21 cellular contexts compared by ENCODE assay signal in genomic region chr22:45546333-45547015, GRCh38. TPM values are rescaled to one million over a fixed set of nuclear protein-coding genes. Genes with fewer than 3 reads are reported as not detected.
"Had no signal": no experiment of that assay in that cellular context is flagged by ENCODE, and none has a peak within 500 bp of the region (broad histone marks: within the 10 kb centered on the region; RNA-seq: fewer than 3 reads in every experiment).

No MANE protein-coding gene starts in this region.

- H3K9me3 ChIP-seq: body of pancreas, neutrophil, thyroid gland had no signal

- H3K27ac Mint-ChIP-seq: activated B cell treated with CpG ODN at 0.5 μM for 24 hours; activated CD4-positive, alpha-beta memory T cell treated with anti-CD3 and anti-CD28 coated beads, Interleukin-2, amount 10 ng/mL, durations not matched to agents 7 days and 5 days; activated CD8-positive, alpha-beta memory T cell treated with anti-CD3 and anti-CD28 coated beads, Interleukin-2, amount 10 ng/mL, durations not matched to agents 7 days and 5 days; activated naive CD8-positive, alpha-beta T cell treated with anti-CD3 and anti-CD28 coated beads, Interleukin-2, amount 10 ng/mL, durations not matched to agents 7 days and 5 days; activated T-helper 17 cell treated with anti-CD3 and anti-CD28 coated beads, Interleukin-2, amount 50 U/mL, for 72 hours; naive thymus-derived CD4-positive, alpha-beta T cell; stimulated activated naive B cell treated with anti-CD40 and anti-IgM and Interleukin-4, amounts not matched to agents 10 μg/mL and 1 μg/mL and 100 μg/mL, for 72 hours had no signal

- FAIRE-seq: frontal cortex had no signal

- ATAC-seq: activated CD8-positive, alpha-beta memory T cell treated with anti-CD3 and anti-CD28 coated beads, Interleukin-2, amount 10 ng/mL, durations not matched to agents 7 days and 5 days; activated T-helper 17 cell treated with anti-CD3 and anti-CD28 coated beads, Interleukin-2, amount 50 U/mL, for 72 hours; body of pancreas; naive thymus-derived CD4-positive, alpha-beta T cell; stimulated activated naive B cell treated with anti-CD40 and anti-IgM and Interleukin-4, amounts not matched to agents 10 μg/mL and 1 μg/mL and 100 μg/mL, for 72 hours had no signal

- H3K36me3 ChIP-seq: neutrophil, thyroid gland had no signal

- H3K36me3 Mint-ChIP-seq: activated CD8-positive, alpha-beta memory T cell treated with anti-CD3 and anti-CD28 coated beads, Interleukin-2, amount 10 ng/mL, durations not matched to agents 7 days and 5 days; activated naive CD8-positive, alpha-beta T cell treated with anti-CD3 and anti-CD28 coated beads, Interleukin-2, amount 10 ng/mL, durations not matched to agents 7 days and 5 days; naive thymus-derived CD4-positive, alpha-beta T cell; stimulated activated naive B cell treated with anti-CD40 and anti-IgM and Interleukin-4, amounts not matched to agents 10 μg/mL and 1 μg/mL and 100 μg/mL, for 72 hours had no signal

- H3K4me1 ChIP-seq: body of pancreas had no signal

- H3K27me3 Mint-ChIP-seq: activated CD4-positive, alpha-beta memory T cell treated with anti-CD3 and anti-CD28 coated beads, Interleukin-2, amount 10 ng/mL, durations not matched to agents 7 days and 5 days; activated naive CD8-positive, alpha-beta T cell treated with anti-CD3 and anti-CD28 coated beads, Interleukin-2, amount 10 ng/mL, durations not matched to agents 7 days and 5 days had no signal

- H3K4me1 Mint-ChIP-seq: activated CD4-positive, alpha-beta memory T cell treated with anti-CD3 and anti-CD28 coated beads, Interleukin-2, amount 10 ng/mL, durations not matched to agents 7 days and 5 days; activated CD8-positive, alpha-beta memory T cell treated with anti-CD3 and anti-CD28 coated beads, Interleukin-2, amount 10 ng/mL, durations not matched to agents 7 days and 5 days; activated naive CD8-positive, alpha-beta T cell treated with anti-CD3 and anti-CD28 coated beads, Interleukin-2, amount 10 ng/mL, durations not matched to agents 7 days and 5 days; activated T-helper 17 cell treated with anti-CD3 and anti-CD28 coated beads, Interleukin-2, amount 50 U/mL, for 72 hours; central memory CD8-positive, alpha-beta T cell; naive thymus-derived CD4-positive, alpha-beta T cell had no signal

- H3K4me3 ChIP-seq: body of pancreas, coronary artery, thyroid gland had no signal

- DNase-seq: activated B cell treated with CpG ODN at 0.5 μM for 24 hours; activated CD4-positive, alpha-beta memory T cell treated with anti-CD3 and anti-CD28 coated beads, Interleukin-2, amount 10 ng/mL, durations not matched to agents 7 days and 5 days; activated CD4-positive, alpha-beta T cell treated with anti-CD3 and anti-CD28 coated beads for 4 hours; activated CD8-positive, alpha-beta memory T cell treated with anti-CD3 and anti-CD28 coated beads, Interleukin-2, amount 10 ng/mL, durations not matched to agents 7 days and 5 days; activated naive CD4-positive, alpha-beta T cell treated with Interleukin-2 at 50 U/mL for 16 hours; activated naive CD8-positive, alpha-beta T cell treated with anti-CD3 and anti-CD28 coated beads, Interleukin-2, amount 10 ng/mL, durations not matched to agents 7 days and 5 days; activated T-cell treated with anti-CD3 and anti-CD28 coated beads, Interleukin-2, amount 50 U/mL, for 1 hour; amygdala; body of pancreas; head of caudate nucleus; mesendoderm; naive thymus-derived CD4-positive, alpha-beta T cell; stimulated activated naive B cell treated with anti-CD40 and anti-IgM and Interleukin-4, amounts not matched to agents 10 μg/mL and 1 μg/mL and 100 μg/mL, for 72 hours; T-helper 1 cell; T-helper 9 cell; thyroid gland had no signal

- H3K27me3 ChIP-seq: body of pancreas, neutrophil, thyroid gland had no signal

- H3K9me3 Mint-ChIP-seq: activated B cell treated with CpG ODN at 0.5 μM for 24 hours; activated CD4-positive, alpha-beta memory T cell treated with anti-CD3 and anti-CD28 coated beads, Interleukin-2, amount 10 ng/mL, durations not matched to agents 7 days and 5 days; activated naive CD8-positive, alpha-beta T cell treated with anti-CD3 and anti-CD28 coated beads, Interleukin-2, amount 10 ng/mL, durations not matched to agents 7 days and 5 days; activated T-helper 17 cell treated with anti-CD3 and anti-CD28 coated beads, Interleukin-2, amount 50 U/mL, for 72 hours; central memory CD8-positive, alpha-beta T cell had no signal

- H3K27ac ChIP-seq: body of pancreas, neutrophil, thyroid gland had no signal

- H3K4me3 Mint-ChIP-seq: activated B cell treated with CpG ODN at 0.5 μM for 24 hours; activated CD4-positive, alpha-beta memory T cell treated with anti-CD3 and anti-CD28 coated beads, Interleukin-2, amount 10 ng/mL, durations not matched to agents 7 days and 5 days; activated CD8-positive, alpha-beta memory T cell treated with anti-CD3 and anti-CD28 coated beads, Interleukin-2, amount 10 ng/mL, durations not matched to agents 7 days and 5 days; activated naive CD8-positive, alpha-beta T cell treated with anti-CD3 and anti-CD28 coated beads, Interleukin-2, amount 10 ng/mL, durations not matched to agents 7 days and 5 days; activated T-helper 17 cell treated with anti-CD3 and anti-CD28 coated beads, Interleukin-2, amount 50 U/mL, for 72 hours; central memory CD8-positive, alpha-beta T cell; naive thymus-derived CD4-positive, alpha-beta T cell; stimulated activated naive B cell treated with anti-CD40 and anti-IgM and Interleukin-4, amounts not matched to agents 10 μg/mL and 1 μg/mL and 100 μg/mL, for 72 hours had no signal

RNA-seq across cellular contexts. Expression of gene FBLN1, which starts 43.8 kb away (rescaled TPM):
- total RNA-seq: activated B cell treated with CpG ODN at 0.5 μM for 24 hours; activated CD4-positive, alpha-beta memory T cell treated with anti-CD3 and anti-CD28 coated beads, Interleukin-2, amount 10 ng/mL, durations not matched to agents 7 days and 5 days; activated naive CD8-positive, alpha-beta T cell treated with anti-CD3 and anti-CD28 coated beads, Interleukin-2, amount 10 ng/mL, durations not matched to agents 7 days and 5 days had no signal
- polyA plus RNA-seq: naive thymus-derived CD4-positive, alpha-beta T cell had no signal
